ENCODE assay signal across 1 cellular context in genomic region chr9:129111143-129111761, GRCh38.
TF ChIP-seq lines count a peak whose summit lies in the region.

PTPA (plus strand) TSS chr9:129111415; CDS start chr9:129111601, 186 bp downstream.

TF ChIP-seq in HepG2, 621 proteins besides CTCF, POLR2A, EP300 and RAD21 (continued from another document and continues in another):
- TF ChIP-seq ARID4A (CRISPR knock-in tag; IDR thresholded peaks at IDR 0.05; ENCODE audit: borderline replicate concordance) (peak; percentile 12; the same call in 1 of the 2 replicates), HOXD1 (CRISPR knock-in tag; IDR thresholded peaks at IDR 0.05) (peak; percentile 38; the same call in 1 of the 2 replicates), TFAP4 (IDR thresholded peaks at IDR 0.05; ENCODE audit: borderline replicate concordance, low read depth) (no peak), ASH2L (IDR thresholded peaks at IDR 0.05; ENCODE audit: insufficient read length, low read depth, low read length) (peak; percentile 56), PHF8 (CRISPR knock-in tag; IDR thresholded peaks at IDR 0.05) (peak; percentile 87), CBX1 (IDR thresholded peaks at IDR 0.05; ENCODE audit: low read depth) (no peak), ZNF431 (CRISPR knock-in tag; IDR thresholded peaks at IDR 0.05; ENCODE audit: borderline replicate concordance, low read depth) (0 out of 2 replicates have a peak, but pooled peaks have one; percentile 16), NR0B2 (CRISPR knock-in tag; IDR thresholded peaks at IDR 0.05) (peak; percentile 12; the same call in 1 of the 2 replicates), ZBTB40 (IDR thresholded peaks at IDR 0.05) (no peak), ZBTB40 (CRISPR knock-in tag; IDR thresholded peaks at IDR 0.05) (0 out of 2 replicates have a peak, but pooled peaks have one; percentile 14), NR2F2 (IDR thresholded peaks at IDR 0.05; ENCODE audit: borderline replicate concordance, low read depth) (no peak), DNMT1 (CRISPR knock-in tag; IDR thresholded peaks at IDR 0.05) (peak; percentile 55; the same call in 1 of the 2 replicates), ZSCAN12 (CRISPR knock-in tag; IDR thresholded peaks at IDR 0.05) (peak; percentile 27; the same call in 1 of the 2 replicates), ZBTB43 (CRISPR knock-in tag; conservative IDR thresholded peaks at IDR 0.05) (peak; percentile 57; the same call in 1 of the 2 replicates), NONO (IDR thresholded peaks at IDR 0.05) (no peak), NONO (CRISPR knock-in tag; conservative IDR thresholded peaks at IDR 0.05) (0 out of 2 replicates have a peak, but pooled peaks have one; percentile 45), ZIK1 (CRISPR knock-in tag; IDR thresholded peaks at IDR 0.05; ENCODE audit: borderline replicate concordance, low read depth) (peak; percentile 24; the same call in 1 of the 2 replicates), ZNF138 (CRISPR knock-in tag; IDR thresholded peaks at IDR 0.05; ENCODE audit: low read depth) (peak; percentile 64; the same call in 1 of the 2 replicates), TCF12 (IDR thresholded peaks at IDR 0.05) (no peak), TCF12 (CRISPR knock-in tag; IDR thresholded peaks at IDR 0.05) (no peak), ZNF776 (CRISPR knock-in tag; IDR thresholded peaks at IDR 0.05) (peak; percentile 8; the same call in 1 of the 2 replicates), BRF2 (CRISPR knock-in tag; IDR thresholded peaks at IDR 0.05) (0 out of 2 replicates have a peak, but pooled peaks have one; percentile 61), ZNF317 (CRISPR knock-in tag; IDR thresholded peaks at IDR 0.05) (peak; percentile 68), HDAC1 (CRISPR knock-in tag; IDR thresholded peaks at IDR 0.05) (peak; percentile 11; the same call in 1 of the 2 replicates), ZNF687 (CRISPR knock-in tag; IDR thresholded peaks at IDR 0.05) (peak; percentile 70), SAFB2 (CRISPR knock-in tag; IDR thresholded peaks at IDR 0.05; ENCODE audit: borderline replicate concordance, low read depth) (no peak), CBX2 (IDR thresholded peaks at IDR 0.05; ENCODE audit: low read depth, low read length) (no peak), CBX2 (CRISPR knock-in tag; IDR thresholded peaks at IDR 0.05; ENCODE audit: low read depth) (0 out of 2 replicates have a peak, but pooled peaks have one; percentile 28), SALL2 (CRISPR knock-in tag; IDR thresholded peaks at IDR 0.05) (peak; percentile 57), ZBTB1 (CRISPR knock-in tag; IDR thresholded peaks at IDR 0.05; ENCODE audit: borderline replicate concordance) (no peak), TBX2 (CRISPR knock-in tag; IDR thresholded peaks at IDR 0.05; ENCODE audit: borderline replicate concordance) (peak; percentile 47; the same call in 1 of the 2 replicates), ZNF83 (CRISPR knock-in tag; IDR thresholded peaks at IDR 0.05; ENCODE audit: borderline replicate concordance) (peak; percentile 4; the same call in 1 of the 2 replicates), SRF (IDR thresholded peaks at IDR 0.05; ENCODE audit: low read depth, low read length) (0 out of 2 replicates have a peak, but pooled peaks have one; percentile 1), ZNF30 (CRISPR knock-in tag; IDR thresholded peaks at IDR 0.05) (no peak), DRAP1 (CRISPR knock-in tag; IDR thresholded peaks at IDR 0.05) (peak; percentile 33), ZNF441 (CRISPR knock-in tag; IDR thresholded peaks at IDR 0.05; ENCODE audit: borderline replicate concordance) (peak; percentile 37; the same call in 1 of the 2 replicates)
